ENCODE assay signal across 8 cellular contexts in genomic region chr3:112437146-112438022, GRCh38.
A peak's percentile ranks its signal among the peaks of the same experiment; 100 is the strongest.
DNase-seq lines count a peak whose midpoint lies in the region; ATAC-seq, FAIRE-seq and TF ChIP-seq lines count a peak whose summit lies in the region.

No MANE protein-coding gene starts in this region.

- no peak for TF ChIP-seq POLR2A in A549 (IDR thresholded peaks at IDR 0.05; ENCODE audit: low read length)

- H4K20me1 ChIP-seq in Loucy (ENCODE audit: insufficient read depth, low read length, poor library complexity, severe bottlenecking): no peaks in the 10 kb centered on the region

- no peak for TF ChIP-seq EP300 in A549 (IDR thresholded peaks at IDR 0.05)

- H3K27ac ChIP-seq in A549: no peak overlapping the region
- no peak overlapping the region for H3K27ac ChIP-seq in aorta (ENCODE audit: low read depth in 1 of 2, low read length in 2 of 2)
- no peak overlapping the region for H3K27ac ChIP-seq in right atrium auricular region

- H3K4me1 Mint-ChIP-seq in activated T-helper 1 cell treated with anti-CD3 and anti-CD28 coated beads, Interleukin-12 subunit alpha, Interleukin-12 subunit beta, Interleukin-2, Interleukin-4 antibody, amounts not matched to agents 30 ng/mL and 10 ng/mL and 1 ng/mL, durations not matched to agents 14 hours and 24 hours and 36 hours (ENCODE audit: low read depth): peaks cover 67% of the 10 kb centered on the region

- H3K9ac ChIP-seq in Loucy (ENCODE audit: low read depth, low read length, poor library complexity, severe bottlenecking): peak overlapping the region; percentile 23

- intact Hi-C loops in activated T-helper 1 cell treated with anti-CD3 and anti-CD28 coated beads, Interleukin-12 subunit alpha, Interleukin-12 subunit beta, Interleukin-2, Interleukin-4 antibody, amounts not matched to agents 30 ng/mL and 10 ng/mL and 1 ng/mL, durations not matched to agents 14 hours and 24 hours and 36 hours (cut with micrococcal nuclease): loop anchor here (1.0 to 2.0 kb wide), 4 partner anchors 73 to 326 kb away; no protein-coding TSS in a partner anchor
- intact Hi-C loops in left colon (cut with DNase I, micrococcal nuclease) (no loop called here), aorta (cut with DNase I) (no loop called here)

- peak in 1 of 2 experiments; percentile 45 for DNase-seq in A549 (ENCODE audit: low read depth in 1 of 2, low spot score in 1 of 2)
- DNase-seq in GM10248 (ENCODE audit: extremely low spot score): peak; percentile 35
- DNase-seq in activated T-helper 1 cell treated with anti-CD3 and anti-CD28 coated beads, Interleukin-12 subunit alpha, Interleukin-12 subunit beta, Interleukin-2, Interleukin-4 antibody, amounts not matched to agents 30 ng/mL and 10 ng/mL and 1 ng/mL, durations not matched to agents 14 hours and 24 hours and 36 hours (ENCODE audit: low spot score): peak; percentile 30
- DNase-seq in left colon: no peak
- DNase-seq in aorta: no peak
- DNase-seq in right atrium auricular region (ENCODE audit: low spot score): no peak

- H3K36me3 Mint-ChIP-seq in activated T-helper 1 cell treated with anti-CD3 and anti-CD28 coated beads, Interleukin-12 subunit alpha, Interleukin-12 subunit beta, Interleukin-2, Interleukin-4 antibody, amounts not matched to agents 30 ng/mL and 10 ng/mL and 1 ng/mL, durations not matched to agents 14 hours and 24 hours and 36 hours (ENCODE audit: low read depth): peaks cover 14% of the 10 kb centered on the region

- 78% methylated on average over 5 of the region's 6 CpGs for WGBS in A549 (ENCODE audit: missing lambda C conversion rate)
- 92 to 95% methylated on average over 6 of the region's 6 CpGs for WGBS in aorta, 2 donors

- no peak overlapping the region for H3K4me2 ChIP-seq in A549
- no peak overlapping the region for H3K4me2 ChIP-seq in Loucy (ENCODE audit: low read depth, low read length, poor library complexity, severe bottlenecking)

- no peaks in the 10 kb centered on the region for H3K9me2 ChIP-seq in Loucy (replicated peaks; ENCODE audit: low read depth, low read length)

- 0 out of 3 replicates have a peak, but pooled peaks have one; percentile 14 for TF ChIP-seq CTCF in A549 (IDR thresholded peaks at IDR 0.05)
- TF ChIP-seq CTCF in GM10248 (IDR thresholded peaks at IDR 0.05; ENCODE audit: control extremely low read depth, extremely low read depth, low read depth, missing control alignments): peak; percentile 12
- peak; percentile 78 for TF ChIP-seq CTCF in Loucy (conservative IDR thresholded peaks at IDR 0.05; ENCODE audit: low read length)
- TF ChIP-seq CTCF in right atrium auricular region (IDR thresholded peaks at IDR 0.05): peak in 1 of 2 donors; percentile 25

- ATAC-seq in A549: peak; percentile 50 to 74; a peak in 4 of 6 replicates
- peak; percentile 57 for ATAC-seq in left colon
- ATAC-seq in aorta (ENCODE audit: low FRiP score): no peak
- no peak for ATAC-seq in GM18498 (IDR thresholded peaks at IDR 0.05; ENCODE audit: unreplicated experiment)

- peaks cover 14% of the 10 kb centered on the region for H3K9me3 ChIP-seq in A549
- no peaks in the 10 kb centered on the region for H3K9me3 ChIP-seq in Loucy (ENCODE audit: insufficient read depth, low read depth, low read length)
- no peaks in the 10 kb centered on the region for H3K9me3 ChIP-seq in aorta (ENCODE audit: control insufficient read depth, low read length)
- H3K9me3 ChIP-seq in right atrium auricular region: peaks cover 0 to 6% of the 10 kb centered on the region in 2 donors

- H3K4me1 ChIP-seq in A549: no peaks in the 10 kb centered on the region
- H3K4me1 ChIP-seq in Loucy (ENCODE audit: insufficient read depth, low read length, poor library complexity, severe bottlenecking): peaks cover 7% of the 10 kb centered on the region
- no peaks in the 10 kb centered on the region for H3K4me1 ChIP-seq in aorta (ENCODE audit: control insufficient read depth in 1 of 2, insufficient read depth in 2 of 2, low read length in 2 of 2)
- H3K4me1 ChIP-seq in right atrium auricular region: no peaks in the 10 kb centered on the region

- no peaks in the 10 kb centered on the region for H3F3A ChIP-seq in Loucy (ENCODE audit: low read depth)

- peaks cover 9% of the 10 kb centered on the region for H3K9me3 Mint-ChIP-seq in activated T-helper 1 cell treated with anti-CD3 and anti-CD28 coated beads, Interleukin-12 subunit alpha, Interleukin-12 subunit beta, Interleukin-2, Interleukin-4 antibody, amounts not matched to agents 30 ng/mL and 10 ng/mL and 1 ng/mL, durations not matched to agents 14 hours and 24 hours and 36 hours

- no peaks in the 10 kb centered on the region for H3K27me3 Mint-ChIP-seq in activated T-helper 1 cell treated with anti-CD3 and anti-CD28 coated beads, Interleukin-12 subunit alpha, Interleukin-12 subunit beta, Interleukin-2, Interleukin-4 antibody, amounts not matched to agents 30 ng/mL and 10 ng/mL and 1 ng/mL, durations not matched to agents 14 hours and 24 hours and 36 hours (ENCODE audit: insufficient read depth)

- no peak for FAIRE-seq in A549 (lab: Jason Lieb, UNC)

- CTCF ChIA-PET in A549 (lab: Yijun Ruan, JAX) (no interaction called here), GM10248 (lab: Yijun Ruan, JAX) (interaction anchor here (1.0 to 2.0 kb wide), 16 partner anchors 8 to 310 kb away, joined by 3 to 7 read pairs (median 4); partner anchors contain the start of gene SLC9C1)

- H2AFZ ChIP-seq in Loucy (ENCODE audit: low read length): peak overlapping the region; percentile 89

- peak overlapping the region; percentile 75 for H3K27ac Mint-ChIP-seq in activated T-helper 1 cell treated with anti-CD3 and anti-CD28 coated beads, Interleukin-12 subunit alpha, Interleukin-12 subunit beta, Interleukin-2, Interleukin-4 antibody, amounts not matched to agents 30 ng/mL and 10 ng/mL and 1 ng/mL, durations not matched to agents 14 hours and 24 hours and 36 hours

- peak in 1 of 2 experiments; percentile 48; a peak in 2 of 5 replicates for TF ChIP-seq RAD21 in A549 (conservative IDR thresholded peaks at IDR 0.05 in 1 of 2, IDR thresholded peaks at IDR 0.05 in 1 of 2)

- H3K79me2 ChIP-seq in Loucy (ENCODE audit: insufficient read depth, low read length): no peaks in the 10 kb centered on the region

- H3K27me3 ChIP-seq in Loucy (ENCODE audit: insufficient read depth, low read length, poor library complexity, severe bottlenecking) (no peaks in the 10 kb centered on the region), aorta (ENCODE audit: control insufficient read depth in 1 of 2, insufficient read depth in 2 of 2, low read length in 1 of 2) (no peaks in the 10 kb centered on the region), right atrium auricular region (no peaks in the 10 kb centered on the region)

- H3K4me3 Mint-ChIP-seq in activated T-helper 1 cell treated with anti-CD3 and anti-CD28 coated beads, Interleukin-12 subunit alpha, Interleukin-12 subunit beta, Interleukin-2, Interleukin-4 antibody, amounts not matched to agents 30 ng/mL and 10 ng/mL and 1 ng/mL, durations not matched to agents 14 hours and 24 hours and 36 hours: no peak overlapping the region

- POLR2A ChIA-PET in A549 (lab: Yijun Ruan, JAX): no interaction called here
- POLR2A ChIA-PET in GM10248 (lab: Yijun Ruan, JAX): no interaction called here

- no peak overlapping the region for H3K4me3 ChIP-seq in A549
- no peak overlapping the region for H3K4me3 ChIP-seq in Loucy (ENCODE audit: low read length, poor library complexity, severe bottlenecking)
- no peak overlapping the region for H3K4me3 ChIP-seq in aorta (ENCODE audit: low read length in 2 of 2)
- H3K4me3 ChIP-seq in right atrium auricular region: no peak overlapping the region

- H3K36me3 ChIP-seq in Loucy (ENCODE audit: insufficient read depth, low read length) (no peaks in the 10 kb centered on the region), aorta (ENCODE audit: control insufficient read depth in 1 of 2, insufficient read depth in 2 of 2, low read length in 1 of 2) (no peaks in the 10 kb centered on the region), right atrium auricular region (no peaks in the 10 kb centered on the region)

TF ChIP-seq in A549, 52 proteins besides CTCF, POLR2A, EP300 and RAD21:
- TF ChIP-seq ZNF302 (CRISPR knock-in tag; IDR thresholded peaks at IDR 0.05): no peak
- TF ChIP-seq ZSCAN20 (CRISPR knock-in tag; IDR thresholded peaks at IDR 0.05): no peak
- TF ChIP-seq BCL3 (IDR thresholded peaks at IDR 0.05): no peak
- TF ChIP-seq HOXB13 (CRISPR knock-in tag; IDR thresholded peaks at IDR 0.05; ENCODE audit: low read depth): no peak

Comparison
In these comparisons a context has a peak if more than half of its experiments do, and no peak if none do; other contexts are left out.
1. ATAC-seq: peak in A549 (2 of 2) and left colon (single experiment); none in aorta (single experiment) and GM18498 (single experiment).
2. DNase-seq: peak in GM10248 (single experiment) and activated T-helper 1 cell treated with anti-CD3 and anti-CD28 coated beads, Interleukin-12 subunit alpha, Interleukin-12 subunit beta, Interleukin-2, Interleukin-4 antibody, amounts not matched to agents 30 ng/mL and 10 ng/mL and 1 ng/mL, durations not matched to agents 14 hours and 24 hours and 36 hours (single experiment); none in left colon (0 of 2), aorta (0 of 2) and right atrium auricular region (single experiment).